ENCODE assay signal across 8 cellular contexts in genomic region chr6:32188381-32189081, GRCh38. TPM values are rescaled to one million over a fixed set of nuclear protein-coding genes. Genes with fewer than 3 reads are reported as not detected.
DNase-seq lines count a peak whose midpoint lies in the region; ATAC-seq lines count a peak whose summit lies in the region.

No MANE protein-coding gene starts in this region.

- H3K4me1 Mint-ChIP-seq in activated T-helper 2 cell treated with anti-CD3 and anti-CD28 coated beads, Interferon-gamma antibody, Interleukin-2, Interleukin-4, amounts not matched to agents 10 μg/mL and 5 μg/mL and 100 μg/mL, durations not matched to agents 14 hours and 24 hours and 36 hours (ENCODE audit: low read depth), result peaks cover 39% of the 10 kb centered on the region
- H3K4me1 Mint-ChIP-seq in stimulated activated effector memory CD8-positive, alpha-beta T cell treated with anti-CD3 and anti-CD28 coated beads, Interleukin-12 subunit alpha, Interleukin-12 subunit beta, amount 100 ng/mL, for 72 hours, result peaks cover 78% of the 10 kb centered on the region

- H3K4me1 ChIP-seq in HUES48 (ENCODE audit: control insufficient read depth, insufficient read depth, low read length) (peaks cover 22% of the 10 kb centered on the region), iPS-15b (ENCODE audit: control insufficient read depth, insufficient read depth, low read length) (peaks cover 5% of the 10 kb centered on the region)

- no peaks in the 10 kb centered on the region for H3K9me3 Mint-ChIP-seq in activated T-helper 2 cell treated with anti-CD3 and anti-CD28 coated beads, Interferon-gamma antibody, Interleukin-2, Interleukin-4, amounts not matched to agents 10 μg/mL and 5 μg/mL and 100 μg/mL, durations not matched to agents 14 hours and 24 hours and 36 hours
- no peaks in the 10 kb centered on the region for H3K9me3 Mint-ChIP-seq in stimulated activated effector memory CD8-positive, alpha-beta T cell treated with anti-CD3 and anti-CD28 coated beads, Interleukin-12 subunit alpha, Interleukin-12 subunit beta, amount 100 ng/mL, for 72 hours

- peaks cover 64% of the 10 kb centered on the region for H3K36me3 Mint-ChIP-seq in activated T-helper 2 cell treated with anti-CD3 and anti-CD28 coated beads, Interferon-gamma antibody, Interleukin-2, Interleukin-4, amounts not matched to agents 10 μg/mL and 5 μg/mL and 100 μg/mL, durations not matched to agents 14 hours and 24 hours and 36 hours (ENCODE audit: low read depth)
- peaks cover 89% of the 10 kb centered on the region for H3K36me3 Mint-ChIP-seq in stimulated activated effector memory CD8-positive, alpha-beta T cell treated with anti-CD3 and anti-CD28 coated beads, Interleukin-12 subunit alpha, Interleukin-12 subunit beta, amount 100 ng/mL, for 72 hours

- no peak for ATAC-seq in stimulated activated effector memory CD8-positive, alpha-beta T cell treated with anti-CD3 and anti-CD28 coated beads, Interleukin-12 subunit alpha, Interleukin-12 subunit beta, amount 100 ng/mL, for 72 hours
- ATAC-seq in HG03342 (IDR thresholded peaks at IDR 0.05; ENCODE audit: unreplicated experiment) (no peak), GM18907 (IDR thresholded peaks at IDR 0.05; ENCODE audit: unreplicated experiment) (no peak), GM19324 (IDR thresholded peaks at IDR 0.05; ENCODE audit: low FRiP score, unreplicated experiment) (no peak)

- no peaks in the 10 kb centered on the region for H3K27me3 Mint-ChIP-seq in activated T-helper 2 cell treated with anti-CD3 and anti-CD28 coated beads, Interferon-gamma antibody, Interleukin-2, Interleukin-4, amounts not matched to agents 10 μg/mL and 5 μg/mL and 100 μg/mL, durations not matched to agents 14 hours and 24 hours and 36 hours (ENCODE audit: low read depth)

- H3K27me3 ChIP-seq in HUES48 (ENCODE audit: control insufficient read depth, insufficient read depth, low read length) (no peaks in the 10 kb centered on the region), iPS-15b (ENCODE audit: control insufficient read depth, insufficient read depth, low read length) (no peaks in the 10 kb centered on the region)

- peak overlapping the region; percentile 67 for H3K4me3 ChIP-seq in HUES48 (ENCODE audit: low read depth, low read length)
- H3K4me3 ChIP-seq in iPS-15b (ENCODE audit: low read depth, low read length), result peak overlapping the region; percentile 48

- H3K36me3 ChIP-seq in HUES48 (ENCODE audit: control insufficient read depth, insufficient read depth, low read length) (peaks cover 20% of the 10 kb centered on the region), iPS-15b (ENCODE audit: control insufficient read depth, insufficient read depth, low read length) (peaks cover 9% of the 10 kb centered on the region)

- H3K9me3 ChIP-seq in HUES48 (ENCODE audit: control insufficient read depth, insufficient read depth, low read length) (no peaks in the 10 kb centered on the region), iPS-15b (ENCODE audit: control insufficient read depth, insufficient read depth, low read length) (no peaks in the 10 kb centered on the region)

- no peak for DNase-seq in activated T-helper 2 cell treated with anti-CD3 and anti-CD28 coated beads, Interferon-gamma antibody, Interleukin-2, Interleukin-4, amounts not matched to agents 10 μg/mL and 5 μg/mL and 100 μg/mL, durations not matched to agents 14 hours and 24 hours and 36 hours (ENCODE audit: low spot score)
- no peak for DNase-seq in stimulated activated effector memory CD8-positive, alpha-beta T cell treated with anti-CD3 and anti-CD28 coated beads, Interleukin-12 subunit alpha, Interleukin-12 subunit beta, amount 100 ng/mL, for 72 hours (ENCODE audit: low spot score in 2 of 2)
- DNase-seq in kidney glomerular epithelial cell (lab: John Stamatoyannopoulos, UW), result no peak

- H3K27ac ChIP-seq in HUES48 (ENCODE audit: low read depth, low read length), result peak overlapping the region; percentile 85

- H3K27ac Mint-ChIP-seq in activated T-helper 2 cell treated with anti-CD3 and anti-CD28 coated beads, Interferon-gamma antibody, Interleukin-2, Interleukin-4, amounts not matched to agents 10 μg/mL and 5 μg/mL and 100 μg/mL, durations not matched to agents 14 hours and 24 hours and 36 hours, result peak overlapping the region; percentile 78
- H3K27ac Mint-ChIP-seq in stimulated activated effector memory CD8-positive, alpha-beta T cell treated with anti-CD3 and anti-CD28 coated beads, Interleukin-12 subunit alpha, Interleukin-12 subunit beta, amount 100 ng/mL, for 72 hours, result peak overlapping the region; percentile 99

- H3K9ac ChIP-seq in HUES48 (ENCODE audit: low read depth, low read length) (no peak overlapping the region), iPS-15b (ENCODE audit: low read depth, low read length) (peak overlapping the region; percentile 68)

- intact Hi-C loops in activated T-helper 2 cell treated with anti-CD3 and anti-CD28 coated beads, Interferon-gamma antibody, Interleukin-2, Interleukin-4, amounts not matched to agents 10 μg/mL and 5 μg/mL and 100 μg/mL, durations not matched to agents 14 hours and 24 hours and 36 hours (cut with micrococcal nuclease), result no loop called here

- H3K4me3 Mint-ChIP-seq in activated T-helper 2 cell treated with anti-CD3 and anti-CD28 coated beads, Interferon-gamma antibody, Interleukin-2, Interleukin-4, amounts not matched to agents 10 μg/mL and 5 μg/mL and 100 μg/mL, durations not matched to agents 14 hours and 24 hours and 36 hours (ENCODE audit: low read depth), result peak overlapping the region; percentile 84
- H3K4me3 Mint-ChIP-seq in stimulated activated effector memory CD8-positive, alpha-beta T cell treated with anti-CD3 and anti-CD28 coated beads, Interleukin-12 subunit alpha, Interleukin-12 subunit beta, amount 100 ng/mL, for 72 hours, result peak overlapping the region; percentile 99

RNA-seq across cellular contexts. Expression of gene PBX2, which starts 1.5 kb away (rescaled TPM):
- total RNA-seq in activated T-helper 2 cell treated with anti-CD3 and anti-CD28 coated beads, Interferon-gamma antibody, Interleukin-2, Interleukin-4, amounts not matched to agents 10 μg/mL and 5 μg/mL and 100 μg/mL, durations not matched to agents 14 hours and 24 hours and 36 hours, result 80.8 and 85.2 TPM in 2 replicates

RNA-seq across cellular contexts. Expression of gene GPSM3, which starts 3.9 kb away (rescaled TPM):
- 84.2 and 90.7 TPM in 2 replicates for total RNA-seq in activated T-helper 2 cell treated with anti-CD3 and anti-CD28 coated beads, Interferon-gamma antibody, Interleukin-2, Interleukin-4, amounts not matched to agents 10 μg/mL and 5 μg/mL and 100 μg/mL, durations not matched to agents 14 hours and 24 hours and 36 hours

RNA-seq across cellular contexts. Expression of gene AGER, which starts 4.5 kb away (rescaled TPM):
- total RNA-seq in activated T-helper 2 cell treated with anti-CD3 and anti-CD28 coated beads, Interferon-gamma antibody, Interleukin-2, Interleukin-4, amounts not matched to agents 10 μg/mL and 5 μg/mL and 100 μg/mL, durations not matched to agents 14 hours and 24 hours and 36 hours, result 18.5 and 20.9 TPM in 2 replicates

RNA-seq across cellular contexts. Expression of gene RNF5, which starts 10.3 kb away (rescaled TPM):
- total RNA-seq in activated T-helper 2 cell treated with anti-CD3 and anti-CD28 coated beads, Interferon-gamma antibody, Interleukin-2, Interleukin-4, amounts not matched to agents 10 μg/mL and 5 μg/mL and 100 μg/mL, durations not matched to agents 14 hours and 24 hours and 36 hours, result 61.9 and 63.8 TPM in 2 replicates

RNA-seq across cellular contexts. Expression of gene AGPAT1, which starts 12.6 kb away (rescaled TPM):
- 32.0 and 32.9 TPM in 2 replicates for total RNA-seq in activated T-helper 2 cell treated with anti-CD3 and anti-CD28 coated beads, Interferon-gamma antibody, Interleukin-2, Interleukin-4, amounts not matched to agents 10 μg/mL and 5 μg/mL and 100 μg/mL, durations not matched to agents 14 hours and 24 hours and 36 hours
